28 cellular contexts compared by ENCODE assay signal in genomic region chr3:44982817-44983216, GRCh38. TPM values are rescaled to one million over a fixed set of nuclear protein-coding genes. Genes with fewer than 3 reads are reported as not detected.
A peak's percentile ranks its signal among the peaks of the same experiment; 100 is the strongest.
DNase-seq lines count a peak whose midpoint lies in the region; ATAC-seq and TF ChIP-seq lines count a peak whose summit lies in the region.
"Had no signal": no experiment of that assay in that cellular context is flagged by ENCODE, and none has a peak within 500 bp of the region (broad histone marks: within the 10 kb centered on the region; RNA-seq: fewer than 3 reads in every experiment).

No MANE protein-coding gene starts in this region.

- H3K27me3 Mint-ChIP-seq in naive thymus-derived CD4-positive, alpha-beta T cell, result no peaks in the 10 kb centered on the region
- H3K27me3 Mint-ChIP-seq in effector memory CD8-positive, alpha-beta T cell, result no peaks in the 10 kb centered on the region
- H3K27me3 Mint-ChIP-seq: activated naive CD8-positive, alpha-beta T cell; stimulated activated memory B cell treated with anti-CD40 and anti-IgM and Interleukin-4, amounts not matched to agents 10 μg/mL and 1 μg/mL and 100 μg/mL, for 72 hours had no signal

- peak overlapping the region in 1 of 9 donors; percentile 48 for H3K27ac Mint-ChIP-seq in naive thymus-derived CD4-positive, alpha-beta T cell
- no peak overlapping the region for H3K27ac Mint-ChIP-seq in effector memory CD8-positive, alpha-beta T cell
- H3K27ac Mint-ChIP-seq: activated naive CD8-positive, alpha-beta T cell; activated T-helper 2 cell treated with anti-CD3 and anti-CD28 coated beads, Interferon-gamma antibody, Interleukin-2, Interleukin-4, amounts not matched to agents 10 μg/mL and 5 μg/mL and 100 μg/mL, durations not matched to agents 14 hours and 24 hours and 36 hours; stimulated activated memory B cell treated with anti-CD40 and anti-IgM and Interleukin-4, amounts not matched to agents 10 μg/mL and 1 μg/mL and 100 μg/mL, for 72 hours had no signal

- CTCF ChIA-PET in mammary epithelial cell (lab: Charles Lee; ENCODE audit: low non-redundant PET), result no interaction called here
- CTCF ChIA-PET in naive thymus-derived CD4-positive, alpha-beta T cell (lab: Charles Lee), result no interaction called here

- H3K9me3 ChIP-seq in mammary epithelial cell (replicated peaks; ENCODE audit: insufficient read depth, low read length), result no peaks in the 10 kb centered on the region
- H3K9me3 ChIP-seq in naive thymus-derived CD4-positive, alpha-beta T cell (ENCODE audit: control insufficient read depth in 2 of 3, low read length in 3 of 3), result no peaks in the 10 kb centered on the region
- H3K9me3 ChIP-seq in thyroid gland, result no peaks in the 10 kb centered on the region
- H3K9me3 ChIP-seq: lower lobe of right lung, neutrophil, testis had no signal

- WGBS in mammary epithelial cell (ENCODE audit: low coverage, missing lambda C conversion rate), result 97% methylated on average over 3 of the region's 3 CpGs
- 86 to 91% methylated on average over 3 of the region's 3 CpGs for WGBS in thyroid gland, 2 donors

- ATAC-seq in left ventricle myocardium superior (peak; percentile 4), left cardiac atrium (no peak)
- ATAC-seq in naive thymus-derived CD4-positive, alpha-beta T cell, result no peak
- no peak for ATAC-seq in effector memory CD8-positive, alpha-beta T cell (replicated peaks)
- ATAC-seq: stimulated activated memory B cell treated with anti-CD40 and anti-IgM and Interleukin-4, amounts not matched to agents 10 μg/mL and 1 μg/mL and 100 μg/mL, for 72 hours had no signal

- H3K4me2 ChIP-seq in mammary epithelial cell (ENCODE audit: insufficient read depth, low read depth, low read length), result peak overlapping the region; percentile 74

- H3K79me2 ChIP-seq in mammary epithelial cell (ENCODE audit: insufficient read depth, low read length), result peaks cover 97% of the 10 kb centered on the region

- DNase-seq in left ventricle myocardium superior (no peak), left cardiac atrium (no peak), mammary epithelial cell (no peak), thyroid gland (no peak), kidney glomerular epithelial cell (lab: John Stamatoyannopoulos, UW) (no peak)
- no peak for DNase-seq in naive thymus-derived CD4-positive, alpha-beta T cell
- DNase-seq in stimulated activated CD4-positive, alpha-beta T cell treated with anti-CD3 and anti-CD28 coated beads, Interleukin-15, amount 100 ng/mL, for 24 hours, result no peak
- DNase-seq in effector memory CD8-positive, alpha-beta T cell, result no peak
- DNase-seq: activated CD4-positive, alpha-beta T cell treated with anti-CD3 and anti-CD28 coated beads, Interleukin-2, amount 50 U/mL, for 48 hours; activated CD8-positive, alpha-beta memory T cell treated with anti-CD3 and anti-CD28 coated beads, Interleukin-2, amount 50 U/mL, for 48 hours; foreskin melanocyte; GDM1; hypothalamus; KG1; lower lobe of right lung; NCI-H146; NCI-H2171; NCI-H526; small intestine; stimulated activated CD4-positive, alpha-beta T cell treated with anti-CD3 and anti-CD28 coated beads, Interleukin-2, amount 100 ng/mL, for 48 hours; T1000; testis had no signal

- peaks cover 0 to 17% (median 7%) of the 10 kb centered on the region in 5 donors for H3K36me3 Mint-ChIP-seq in naive thymus-derived CD4-positive, alpha-beta T cell
- peaks cover 3% of the 10 kb centered on the region for H3K36me3 Mint-ChIP-seq in effector memory CD8-positive, alpha-beta T cell (ENCODE audit: insufficient read depth)

- dilution Hi-C loops in mammary epithelial cell (cut with HindIII; ENCODE audit: low sequenced_read_pairs), result no loop called here

- no peak for TF ChIP-seq POLR2A in thyroid gland (IDR thresholded peaks at IDR 0.05)

- no TSS peak for BruUV-seq in mammary epithelial cell (replicated peaks; lab: Mats Ljungman, UMichigan)

- no peak for TF ChIP-seq CTCF in mammary epithelial cell (conservative IDR thresholded peaks at IDR 0.05 in 1 of 2, IDR thresholded peaks at IDR 0.05 in 1 of 2; ENCODE audit: extremely low read depth in 1 of 2, insufficient read depth in 1 of 2, low read depth in 1 of 2, low read length in 2 of 2)
- no peak for TF ChIP-seq CTCF in thyroid gland (IDR thresholded peaks at IDR 0.05)

- no peaks in the 10 kb centered on the region for H3K9me3 Mint-ChIP-seq in naive thymus-derived CD4-positive, alpha-beta T cell
- no peaks in the 10 kb centered on the region for H3K9me3 Mint-ChIP-seq in effector memory CD8-positive, alpha-beta T cell
- H3K9me3 Mint-ChIP-seq: activated T-helper 2 cell treated with anti-CD3 and anti-CD28 coated beads, Interferon-gamma antibody, Interleukin-2, Interleukin-4, amounts not matched to agents 10 μg/mL and 5 μg/mL and 100 μg/mL, durations not matched to agents 14 hours and 24 hours and 36 hours; stimulated activated memory B cell treated with anti-CD40 and anti-IgM and Interleukin-4, amounts not matched to agents 10 μg/mL and 1 μg/mL and 100 μg/mL, for 72 hours had no signal

- H3K4me3 Mint-ChIP-seq in naive thymus-derived CD4-positive, alpha-beta T cell, result peak overlapping the region in 6 of 10 donors; percentile 8 to 71 (median 52)
- no peak overlapping the region for H3K4me3 Mint-ChIP-seq in effector memory CD8-positive, alpha-beta T cell
- H3K4me3 Mint-ChIP-seq: stimulated activated memory B cell treated with anti-CD40 and anti-IgM and Interleukin-4, amounts not matched to agents 10 μg/mL and 1 μg/mL and 100 μg/mL, for 72 hours had no signal

- H3K4me3 ChIP-seq in mammary epithelial cell (replicated peaks in 1 of 3; ENCODE audit: insufficient read depth in 1 of 3, low read depth in 2 of 3, low read length in 3 of 3) (no peak overlapping the region), thyroid gland (replicated peaks in 1 of 3) (no peak overlapping the region)
- no peak overlapping the region for H3K4me3 ChIP-seq in naive thymus-derived CD4-positive, alpha-beta T cell (ENCODE audit: low read length)
- H3K4me3 ChIP-seq: lower lobe of right lung, testis had no signal

- H3K4me1 Mint-ChIP-seq in naive thymus-derived CD4-positive, alpha-beta T cell, result peaks cover 56 to 93% (median 79%) of the 10 kb centered on the region in 7 donors
- peaks cover 32 to 67% of the 10 kb centered on the region in 2 donors for H3K4me1 Mint-ChIP-seq in effector memory CD8-positive, alpha-beta T cell (ENCODE audit: low read depth in 2 of 2)

- H3K27me3 ChIP-seq in mammary epithelial cell (ENCODE audit: insufficient read depth, low read length) (no peaks in the 10 kb centered on the region), thyroid gland (no peaks in the 10 kb centered on the region)
- H3K27me3 ChIP-seq in naive thymus-derived CD4-positive, alpha-beta T cell (ENCODE audit: control insufficient read depth in 2 of 2, insufficient read depth in 2 of 2, low read length in 2 of 2), result no peaks in the 10 kb centered on the region
- H3K27me3 ChIP-seq: neutrophil, testis had no signal

- H3K9ac ChIP-seq in mammary epithelial cell (ENCODE audit: insufficient read depth, low read length), result peak overlapping the region; percentile 35

- H3K4me1 ChIP-seq in mammary epithelial cell (ENCODE audit: insufficient read depth, low read length), result peaks cover 61% of the 10 kb centered on the region
- peaks cover 20 to 42% of the 10 kb centered on the region in 2 donors for H3K4me1 ChIP-seq in naive thymus-derived CD4-positive, alpha-beta T cell (ENCODE audit: control insufficient read depth in 2 of 2, insufficient read depth in 2 of 2, low read length in 2 of 2)
- H3K4me1 ChIP-seq in thyroid gland, result peaks cover 37 to 88% of the 10 kb centered on the region in 2 donors

- no peak overlapping the region for H2AFZ ChIP-seq in mammary epithelial cell (ENCODE audit: low read depth, low read length)

- in situ Hi-C loops in mammary epithelial cell (cut with MboI; ENCODE audit: low sequenced_read_pairs in 2 of 2), result no loop called here

- H4K20me1 ChIP-seq in mammary epithelial cell (ENCODE audit: insufficient read depth, low read length), result no peaks in the 10 kb centered on the region

- H3K36me3 ChIP-seq in mammary epithelial cell (ENCODE audit: insufficient read depth, low read length) (peaks cover 3% of the 10 kb centered on the region), thyroid gland (no peaks in the 10 kb centered on the region)
- H3K36me3 ChIP-seq in naive thymus-derived CD4-positive, alpha-beta T cell (ENCODE audit: control insufficient read depth in 2 of 3, insufficient read depth in 3 of 3, low read length in 3 of 3), result no peaks in the 10 kb centered on the region
- H3K36me3 ChIP-seq: lower lobe of right lung, neutrophil had no signal

- POLR2A ChIA-PET in naive thymus-derived CD4-positive, alpha-beta T cell (lab: Charles Lee), result interaction anchor here (1.0 to 1.6 kb wide), 2 partner anchors 19 to 23 kb away, joined by 4 read pairs; no protein-coding TSS in a partner anchor

- H3K27ac ChIP-seq in mammary epithelial cell (ENCODE audit: insufficient read depth, low read depth, low read length) (peak overlapping the region; percentile 78), thyroid gland (peak overlapping the region; percentile 77 to 88 (median 83))
- no peak overlapping the region for H3K27ac ChIP-seq in naive thymus-derived CD4-positive, alpha-beta T cell (ENCODE audit: low read depth, low read length)
- H3K27ac ChIP-seq: lower lobe of right lung, neutrophil had no signal

- intact Hi-C loops in left ventricle myocardium superior (cut with micrococcal nuclease) (no loop called here), left cardiac atrium (cut with DNase I) (no loop called here), mammary epithelial cell (cut with micrococcal nuclease) (no loop called here), thyroid gland (cut with DNase I) (loop anchor here (10.0 kb wide), 1 partner anchor 48 kb away; no protein-coding TSS in a partner anchor)
- intact Hi-C loops in naive thymus-derived CD4-positive, alpha-beta T cell (cut with micrococcal nuclease), result loop anchor here in 1 of 2 donors (1.0 kb wide), 1 partner anchor 9 kb away; no protein-coding TSS in a partner anchor

RNA-seq across cellular contexts. Expression of gene EXOSC7, which starts 6.8 kb away (rescaled TPM):
- total RNA-seq in left ventricle myocardium superior (25.0 TPM), left cardiac atrium (10 to 100 TPM; 21.0 to 32.1 TPM), mammary epithelial cell (10 to 100 TPM; 34.5 to 59.8 TPM), thyroid gland (10 to 100 TPM; 33.1 to 57.5 (median 56.3) TPM)
- polyA plus RNA-seq in mammary epithelial cell, result 93.4 TPM
- 50.0 TPM for polyA minus RNA-seq in mammary epithelial cell
- 10 to 100 TPM; 30.7 to 57.9 (median 44.3) TPM for total RNA-seq in naive thymus-derived CD4-positive, alpha-beta T cell
- 10 to 100 TPM; 48.4 to 59.4 TPM for polyA plus RNA-seq in naive thymus-derived CD4-positive, alpha-beta T cell

RNA-seq across cellular contexts. Expression of gene ZDHHC3, which starts 6.8 kb away (rescaled TPM):
- 39.1 TPM for total RNA-seq in left ventricle myocardium superior
- 10 to 100 TPM; 42.7 to 45.5 TPM for total RNA-seq in left cardiac atrium
- 100 to 1,000 TPM in 1 of 2 donors, 10 to 100 TPM in 1; 85.7 to 106 TPM for total RNA-seq in mammary epithelial cell
- 192 TPM for polyA plus RNA-seq in mammary epithelial cell
- polyA minus RNA-seq in mammary epithelial cell, result 314 TPM
- 10 to 100 TPM; 38.5 to 54.0 (median 48.8) TPM for total RNA-seq in naive thymus-derived CD4-positive, alpha-beta T cell
- 10 to 100 TPM; 33.7 to 36.1 TPM for polyA plus RNA-seq in naive thymus-derived CD4-positive, alpha-beta T cell
- total RNA-seq in thyroid gland, result 10 to 100 TPM; 46.0 to 94.3 (median 76.0) TPM

RNA-seq across cellular contexts. Expression of gene CLEC3B, which starts 43.3 kb away (rescaled TPM):
- total RNA-seq in left ventricle myocardium superior, result 68.0 TPM
- 100 to 1,000 TPM; 107 to 132 TPM for total RNA-seq in left cardiac atrium
- under 1 TPM in 1 of 2 donors, not detected in 1; 0.33 TPM for total RNA-seq in mammary epithelial cell
- polyA plus RNA-seq in mammary epithelial cell, result 0.11 TPM
- not detected for polyA minus RNA-seq in mammary epithelial cell
- 1 to 10 TPM in 2 of 5 experiments, under 1 TPM in 3; 0.45 to 1.8 (median 0.75) TPM for total RNA-seq in naive thymus-derived CD4-positive, alpha-beta T cell
- polyA plus RNA-seq in naive thymus-derived CD4-positive, alpha-beta T cell, result not detected
- 10 to 100 TPM; 28.2 to 78.4 (median 32.5) TPM for total RNA-seq in thyroid gland
- total RNA-seq: activated T-helper 2 cell treated with anti-CD3 and anti-CD28 coated beads, Interferon-gamma antibody, Interleukin-2, Interleukin-4, amounts not matched to agents 10 μg/mL and 5 μg/mL and 100 μg/mL, durations not matched to agents 14 hours and 24 hours and 36 hours; epithelial cell of proximal tubule; H1 had no signal

Comparison
In these comparisons a context has a peak if more than half of its experiments do, and no peak if none do; other contexts are left out.
1. H3K4me3 Mint-ChIP-seq: peak in naive thymus-derived CD4-positive, alpha-beta T cell (6 of 10); none in effector memory CD8-positive, alpha-beta T cell (0 of 2).
2. RNA of gene CLEC3B, which starts 43.3 kb away (total RNA-seq): 107 to 132 TPM in left cardiac atrium, 68.0 TPM in left ventricle myocardium superior (single experiment) and 28.2 to 78.4 TPM in thyroid gland; 0.45 to 1.8 TPM in naive thymus-derived CD4-positive, alpha-beta T cell and 0.33 TPM in mammary epithelial cell; every median in the first group is over 10 times any median in the second.